1 cellular context compared by ENCODE assay signal in genomic region chr3:51391075-51391565, GRCh38.
A peak's percentile ranks its signal among the peaks of the same experiment; 100 is the strongest.
TF ChIP-seq lines count a peak whose summit lies in the region.

A gene with protein sequence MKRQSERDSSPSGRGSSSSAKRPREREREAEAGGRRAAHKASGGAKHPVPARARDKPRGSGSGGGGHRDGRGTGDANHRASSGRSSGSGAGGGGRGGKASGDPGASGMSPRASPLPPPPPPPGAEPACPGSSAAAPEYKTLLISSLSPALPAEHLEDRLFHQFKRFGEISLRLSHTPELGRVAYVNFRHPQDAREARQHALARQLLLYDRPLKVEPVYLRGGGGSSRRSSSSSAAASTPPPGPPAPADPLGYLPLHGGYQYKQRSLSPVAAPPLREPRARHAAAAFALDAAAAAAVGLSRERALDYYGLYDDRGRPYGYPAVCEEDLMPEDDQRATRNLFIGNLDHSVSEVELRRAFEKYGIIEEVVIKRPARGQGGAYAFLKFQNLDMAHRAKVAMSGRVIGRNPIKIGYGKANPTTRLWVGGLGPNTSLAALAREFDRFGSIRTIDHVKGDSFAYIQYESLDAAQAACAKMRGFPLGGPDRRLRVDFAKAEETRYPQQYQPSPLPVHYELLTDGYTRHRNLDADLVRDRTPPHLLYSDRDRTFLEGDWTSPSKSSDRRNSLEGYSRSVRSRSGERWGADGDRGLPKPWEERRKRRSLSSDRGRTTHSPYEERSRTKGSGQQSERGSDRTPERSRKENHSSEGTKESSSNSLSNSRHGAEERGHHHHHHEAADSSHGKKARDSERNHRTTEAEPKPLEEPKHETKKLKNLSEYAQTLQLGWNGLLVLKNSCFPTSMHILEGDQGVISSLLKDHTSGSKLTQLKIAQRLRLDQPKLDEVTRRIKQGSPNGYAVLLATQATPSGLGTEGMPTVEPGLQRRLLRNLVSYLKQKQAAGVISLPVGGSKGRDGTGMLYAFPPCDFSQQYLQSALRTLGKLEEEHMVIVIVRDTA (plus strand): TSS chr3:51391285. CDS start chr3:51391400, 115 bp downstream.

TF ChIP-seq in HepG2, 621 proteins besides CTCF, POLR2A, EP300 and RAD21 (continued from another document and continues in another):
- 0 out of 2 replicates have a peak, but pooled peaks have one; percentile 56 for TF ChIP-seq ZNF749 (CRISPR knock-in tag; IDR thresholded peaks at IDR 0.05; ENCODE audit: borderline replicate concordance)
- peak; percentile 37 for TF ChIP-seq CBX1 (IDR thresholded peaks at IDR 0.05; ENCODE audit: low read depth)
- peak; percentile 51; the same call in 1 of the 2 replicates for TF ChIP-seq ZKSCAN1 (IDR thresholded peaks at IDR 0.05; ENCODE audit: low read length)
- TF ChIP-seq ZBTB38 (CRISPR knock-in tag; IDR thresholded peaks at IDR 0.05) = peak; percentile 84
- TF ChIP-seq ZZZ3 (CRISPR knock-in tag; IDR thresholded peaks at IDR 0.05; ENCODE audit: borderline replicate concordance) = peak; percentile 91
- peak; percentile 70; the same call in 1 of the 2 replicates for TF ChIP-seq ZNF317 (CRISPR knock-in tag; IDR thresholded peaks at IDR 0.05)
- TF ChIP-seq CBX2 (IDR thresholded peaks at IDR 0.05; ENCODE audit: low read depth, low read length) = no peak
- TF ChIP-seq CBX2 (CRISPR knock-in tag; IDR thresholded peaks at IDR 0.05; ENCODE audit: low read depth) = no peak
- TF ChIP-seq ZNF12 (CRISPR knock-in tag; IDR thresholded peaks at IDR 0.05) = no peak
- TF ChIP-seq, protein P1, sequence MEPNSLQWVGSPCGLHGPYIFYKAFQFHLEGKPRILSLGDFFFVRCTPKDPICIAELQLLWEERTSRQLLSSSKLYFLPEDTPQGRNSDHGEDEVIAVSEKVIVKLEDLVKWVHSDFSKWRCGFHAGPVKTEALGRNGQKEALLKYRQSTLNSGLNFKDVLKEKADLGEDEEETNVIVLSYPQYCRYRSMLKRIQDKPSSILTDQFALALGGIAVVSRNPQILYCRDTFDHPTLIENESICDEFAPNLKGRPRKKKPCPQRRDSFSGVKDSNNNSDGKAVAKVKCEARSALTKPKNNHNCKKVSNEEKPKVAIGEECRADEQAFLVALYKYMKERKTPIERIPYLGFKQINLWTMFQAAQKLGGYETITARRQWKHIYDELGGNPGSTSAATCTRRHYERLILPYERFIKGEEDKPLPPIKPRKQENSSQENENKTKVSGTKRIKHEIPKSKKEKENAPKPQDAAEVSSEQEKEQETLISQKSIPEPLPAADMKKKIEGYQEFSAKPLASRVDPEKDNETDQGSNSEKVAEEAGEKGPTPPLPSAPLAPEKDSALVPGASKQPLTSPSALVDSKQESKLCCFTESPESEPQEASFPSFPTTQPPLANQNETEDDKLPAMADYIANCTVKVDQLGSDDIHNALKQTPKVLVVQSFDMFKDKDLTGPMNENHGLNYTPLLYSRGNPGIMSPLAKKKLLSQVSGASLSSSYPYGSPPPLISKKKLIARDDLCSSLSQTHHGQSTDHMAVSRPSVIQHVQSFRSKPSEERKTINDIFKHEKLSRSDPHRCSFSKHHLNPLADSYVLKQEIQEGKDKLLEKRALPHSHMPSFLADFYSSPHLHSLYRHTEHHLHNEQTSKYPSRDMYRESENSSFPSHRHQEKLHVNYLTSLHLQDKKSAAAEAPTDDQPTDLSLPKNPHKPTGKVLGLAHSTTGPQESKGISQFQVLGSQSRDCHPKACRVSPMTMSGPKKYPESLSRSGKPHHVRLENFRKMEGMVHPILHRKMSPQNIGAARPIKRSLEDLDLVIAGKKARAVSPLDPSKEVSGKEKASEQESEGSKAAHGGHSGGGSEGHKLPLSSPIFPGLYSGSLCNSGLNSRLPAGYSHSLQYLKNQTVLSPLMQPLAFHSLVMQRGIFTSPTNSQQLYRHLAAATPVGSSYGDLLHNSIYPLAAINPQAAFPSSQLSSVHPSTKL (CRISPR knock-in tag; IDR thresholded peaks at IDR 0.05) = peak; percentile 61
- TF ChIP-seq ZNF556 (CRISPR knock-in tag; IDR thresholded peaks at IDR 0.05; ENCODE audit: borderline replicate concordance) = peak; percentile 94; the same call in 1 of the 2 replicates
- TF ChIP-seq ZNF710 (CRISPR knock-in tag; IDR thresholded peaks at IDR 0.05; ENCODE audit: borderline replicate concordance) = peak; percentile 80
- TF ChIP-seq FOXK1 (CRISPR knock-in tag; IDR thresholded peaks at IDR 0.05; ENCODE audit: borderline replicate concordance, low read depth) = peak; percentile 82; the same call in 1 of the 2 replicates
- no peak for TF ChIP-seq POLR2AphosphoS5 (IDR thresholded peaks at IDR 0.05; ENCODE audit: low read depth, low read length)
- peak; percentile 69; the same call in 1 of the 2 replicates for TF ChIP-seq TBX2 (CRISPR knock-in tag; IDR thresholded peaks at IDR 0.05; ENCODE audit: borderline replicate concordance)
- TF ChIP-seq ZSCAN21 (CRISPR knock-in tag; IDR thresholded peaks at IDR 0.05; ENCODE audit: borderline replicate concordance) = peak; percentile 64; the same call in 1 of the 2 replicates
- TF ChIP-seq MED1 (CRISPR knock-in tag; IDR thresholded peaks at IDR 0.05) = peak; percentile 76
- TF ChIP-seq, protein P2, sequence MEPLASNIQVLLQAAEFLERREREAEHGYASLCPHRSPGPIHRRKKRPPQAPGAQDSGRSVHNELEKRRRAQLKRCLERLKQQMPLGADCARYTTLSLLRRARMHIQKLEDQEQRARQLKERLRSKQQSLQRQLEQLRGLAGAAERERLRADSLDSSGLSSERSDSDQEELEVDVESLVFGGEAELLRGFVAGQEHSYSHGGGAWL (CRISPR knock-in tag; IDR thresholded peaks at IDR 0.05) = peak; percentile 84
- TF ChIP-seq ZFP41 (CRISPR knock-in tag; IDR thresholded peaks at IDR 0.05; ENCODE audit: borderline replicate concordance) = no peak
- TF ChIP-seq MXI1 (IDR thresholded peaks at IDR 0.05; ENCODE audit: borderline replicate concordance, low read depth, low read length) = peak; percentile 93; the same call in 2 of the 3 replicates
- TF ChIP-seq, protein P3, sequence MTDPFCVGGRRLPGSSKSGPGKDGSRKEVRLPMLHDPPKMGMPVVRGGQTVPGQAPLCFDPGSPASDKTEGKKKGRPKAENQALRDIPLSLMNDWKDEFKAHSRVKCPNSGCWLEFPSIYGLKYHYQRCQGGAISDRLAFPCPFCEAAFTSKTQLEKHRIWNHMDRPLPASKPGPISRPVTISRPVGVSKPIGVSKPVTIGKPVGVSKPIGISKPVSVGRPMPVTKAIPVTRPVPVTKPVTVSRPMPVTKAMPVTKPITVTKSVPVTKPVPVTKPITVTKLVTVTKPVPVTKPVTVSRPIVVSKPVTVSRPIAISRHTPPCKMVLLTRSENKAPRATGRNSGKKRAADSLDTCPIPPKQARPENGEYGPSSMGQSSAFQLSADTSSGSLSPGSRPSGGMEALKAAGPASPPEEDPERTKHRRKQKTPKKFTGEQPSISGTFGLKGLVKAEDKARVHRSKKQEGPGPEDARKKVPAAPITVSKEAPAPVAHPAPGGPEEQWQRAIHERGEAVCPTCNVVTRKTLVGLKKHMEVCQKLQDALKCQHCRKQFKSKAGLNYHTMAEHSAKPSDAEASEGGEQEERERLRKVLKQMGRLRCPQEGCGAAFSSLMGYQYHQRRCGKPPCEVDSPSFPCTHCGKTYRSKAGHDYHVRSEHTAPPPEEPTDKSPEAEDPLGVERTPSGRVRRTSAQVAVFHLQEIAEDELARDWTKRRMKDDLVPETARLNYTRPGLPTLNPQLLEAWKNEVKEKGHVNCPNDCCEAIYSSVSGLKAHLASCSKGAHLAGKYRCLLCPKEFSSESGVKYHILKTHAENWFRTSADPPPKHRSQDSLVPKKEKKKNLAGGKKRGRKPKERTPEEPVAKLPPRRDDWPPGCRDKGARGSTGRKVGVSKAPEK (CRISPR knock-in tag; IDR thresholded peaks at IDR 0.05; ENCODE audit: borderline replicate concordance) = no peak
- no peak for TF ChIP-seq KAT2B (IDR thresholded peaks at IDR 0.05; ENCODE audit: borderline replicate concordance, low read depth, low read length)
- peak; percentile 75; the same call in 1 of the 2 replicates for TF ChIP-seq ZNF362 (CRISPR knock-in tag; IDR thresholded peaks at IDR 0.05; ENCODE audit: borderline replicate concordance)
- no peak; the same call in 1 of the 2 replicates for TF ChIP-seq TMF1 (CRISPR knock-in tag; IDR thresholded peaks at IDR 0.05; ENCODE audit: low read depth)
- TF ChIP-seq ZNF354B (CRISPR knock-in tag; IDR thresholded peaks at IDR 0.05) = peak; percentile 76; the same call in 1 of the 2 replicates
- TF ChIP-seq, protein P4, sequence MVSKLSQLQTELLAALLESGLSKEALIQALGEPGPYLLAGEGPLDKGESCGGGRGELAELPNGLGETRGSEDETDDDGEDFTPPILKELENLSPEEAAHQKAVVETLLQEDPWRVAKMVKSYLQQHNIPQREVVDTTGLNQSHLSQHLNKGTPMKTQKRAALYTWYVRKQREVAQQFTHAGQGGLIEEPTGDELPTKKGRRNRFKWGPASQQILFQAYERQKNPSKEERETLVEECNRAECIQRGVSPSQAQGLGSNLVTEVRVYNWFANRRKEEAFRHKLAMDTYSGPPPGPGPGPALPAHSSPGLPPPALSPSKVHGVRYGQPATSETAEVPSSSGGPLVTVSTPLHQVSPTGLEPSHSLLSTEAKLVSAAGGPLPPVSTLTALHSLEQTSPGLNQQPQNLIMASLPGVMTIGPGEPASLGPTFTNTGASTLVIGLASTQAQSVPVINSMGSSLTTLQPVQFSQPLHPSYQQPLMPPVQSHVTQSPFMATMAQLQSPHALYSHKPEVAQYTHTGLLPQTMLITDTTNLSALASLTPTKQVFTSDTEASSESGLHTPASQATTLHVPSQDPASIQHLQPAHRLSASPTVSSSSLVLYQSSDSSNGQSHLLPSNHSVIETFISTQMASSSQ (IDR thresholded peaks at IDR 0.05; ENCODE audit: low read depth) = no peak
- TF ChIP-seq, protein P4 (CRISPR knock-in tag; IDR thresholded peaks at IDR 0.05; ENCODE audit: borderline replicate concordance) = 0 out of 2 replicates have a peak, but pooled peaks have one; percentile 72
- TF ChIP-seq ZNF432 (CRISPR knock-in tag; IDR thresholded peaks at IDR 0.05; ENCODE audit: borderline replicate concordance) = no peak
- TF ChIP-seq, protein P5, sequence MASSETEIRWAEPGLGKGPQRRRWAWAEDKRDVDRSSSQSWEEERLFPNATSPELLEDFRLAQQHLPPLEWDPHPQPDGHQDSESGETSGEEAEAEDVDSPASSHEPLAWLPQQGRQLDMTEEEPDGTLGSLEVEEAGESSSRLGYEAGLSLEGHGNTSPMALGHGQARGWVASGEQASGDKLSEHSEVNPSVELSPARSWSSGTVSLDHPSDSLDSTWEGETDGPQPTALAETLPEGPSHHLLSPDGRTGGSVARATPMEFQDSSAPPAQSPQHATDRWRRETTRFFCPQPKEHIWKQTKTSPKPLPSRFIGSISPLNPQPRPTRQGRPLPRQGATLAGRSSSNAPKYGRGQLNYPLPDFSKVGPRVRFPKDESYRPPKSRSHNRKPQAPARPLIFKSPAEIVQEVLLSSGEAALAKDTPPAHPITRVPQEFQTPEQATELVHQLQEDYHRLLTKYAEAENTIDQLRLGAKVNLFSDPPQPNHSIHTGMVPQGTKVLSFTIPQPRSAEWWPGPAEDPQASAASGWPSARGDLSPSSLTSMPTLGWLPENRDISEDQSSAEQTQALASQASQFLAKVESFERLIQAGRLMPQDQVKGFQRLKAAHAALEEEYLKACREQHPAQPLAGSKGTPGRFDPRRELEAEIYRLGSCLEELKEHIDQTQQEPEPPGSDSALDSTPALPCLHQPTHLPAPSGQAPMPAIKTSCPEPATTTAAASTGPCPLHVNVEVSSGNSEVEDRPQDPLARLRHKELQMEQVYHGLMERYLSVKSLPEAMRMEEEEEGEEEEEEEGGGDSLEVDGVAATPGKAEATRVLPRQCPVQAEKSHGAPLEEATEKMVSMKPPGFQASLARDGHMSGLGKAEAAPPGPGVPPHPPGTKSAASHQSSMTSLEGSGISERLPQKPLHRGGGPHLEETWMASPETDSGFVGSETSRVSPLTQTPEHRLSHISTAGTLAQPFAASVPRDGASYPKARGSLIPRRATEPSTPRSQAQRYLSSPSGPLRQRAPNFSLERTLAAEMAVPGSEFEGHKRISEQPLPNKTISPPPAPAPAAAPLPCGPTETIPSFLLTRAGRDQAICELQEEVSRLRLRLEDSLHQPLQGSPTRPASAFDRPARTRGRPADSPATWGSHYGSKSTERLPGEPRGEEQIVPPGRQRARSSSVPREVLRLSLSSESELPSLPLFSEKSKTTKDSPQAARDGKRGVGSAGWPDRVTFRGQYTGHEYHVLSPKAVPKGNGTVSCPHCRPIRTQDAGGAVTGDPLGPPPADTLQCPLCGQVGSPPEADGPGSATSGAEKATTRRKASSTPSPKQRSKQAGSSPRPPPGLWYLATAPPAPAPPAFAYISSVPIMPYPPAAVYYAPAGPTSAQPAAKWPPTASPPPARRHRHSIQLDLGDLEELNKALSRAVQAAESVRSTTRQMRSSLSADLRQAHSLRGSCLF (CRISPR knock-in tag; IDR thresholded peaks at IDR 0.05; ENCODE audit: borderline replicate concordance) = no peak
- TF ChIP-seq SP1 (IDR thresholded peaks at IDR 0.05) = no peak
- peak; percentile 89 for TF ChIP-seq SP1 (CRISPR knock-in tag; IDR thresholded peaks at IDR 0.05)
- no peak for TF ChIP-seq ZNF33B (CRISPR knock-in tag; IDR thresholded peaks at IDR 0.05)
- no peak for TF ChIP-seq BRCA1 (CRISPR knock-in tag; IDR thresholded peaks at IDR 0.05)
- no peak for TF ChIP-seq TCF12 (IDR thresholded peaks at IDR 0.05)
- TF ChIP-seq TCF12 (CRISPR knock-in tag; IDR thresholded peaks at IDR 0.05) = 0 out of 2 replicates have a peak, but pooled peaks have one; percentile 18
